11 cellular contexts compared by ENCODE assay signal in the genomic region with DNA sequence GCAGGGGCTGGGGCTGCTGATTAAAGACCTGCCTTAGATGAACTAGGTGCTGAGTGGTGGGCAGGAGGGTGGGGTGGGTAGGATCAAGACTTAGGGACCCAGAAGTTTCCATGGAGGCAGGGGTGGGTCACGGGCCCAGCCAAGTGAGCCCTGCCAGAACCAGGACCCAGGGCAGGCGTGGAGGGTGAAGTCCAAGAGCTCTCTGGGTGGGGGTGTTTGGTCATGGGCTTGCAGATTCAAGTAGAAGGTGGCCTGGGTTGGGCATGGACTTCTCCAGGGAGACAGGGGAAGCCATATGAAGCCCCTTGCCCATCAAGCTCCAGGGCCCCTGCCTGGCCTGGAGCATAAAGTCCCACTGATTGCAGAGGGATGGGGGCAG.
DNase-seq lines count a peak whose midpoint lies in the region; ATAC-seq, FAIRE-seq and TF ChIP-seq lines count a peak whose summit lies in the region.
"Had no signal": no experiment of that assay in that cellular context is flagged by ENCODE, and none has a peak within 500 bp of the region (broad histone marks: within the 10 kb centered on the region; RNA-seq: fewer than 3 reads in every experiment).

No MANE protein-coding gene starts in this region.

- H3K9me3 ChIP-seq in BLaER1 treated with 17β-estradiol and CSF1 and Interleukin-3, amounts not matched to agents 10 nM and 100 nM (replicated peaks in 1 of 11): no peaks in the 10 kb centered on the region
- H3K9me3 ChIP-seq in lung (ENCODE audit: control insufficient read depth in 2 of 2, insufficient read depth in 1 of 2, low read length in 1 of 2) (no peaks in the 10 kb centered on the region), mucosa of descending colon (no peaks in the 10 kb centered on the region)

- H3K4me2 ChIP-seq in BLaER1 treated with 17β-estradiol and CSF1 and Interleukin-3, amounts not matched to agents 10 nM and 100 nM: peak overlapping the region; percentile 91 to 99 (median 96)

- intact Hi-C loops in mucosa of descending colon (cut with DNase I, micrococcal nuclease): loop anchor here in 1 of 2 donors (10.0 kb wide), 1 partner anchor 143 kb away; no protein-coding TSS in a partner anchor

- DNase-seq in coronary artery (ENCODE audit: low spot score) (no peak), lung (ENCODE audit: low spot score) (no peak), mesenteric fat pad (ENCODE audit: low spot score) (no peak), HuH-7.5 (ENCODE audit: low spot score) (no peak), D721Med (ENCODE audit: insufficient read length, low spot score) (no peak), mucosa of descending colon (no peak)
- DNase-seq: NCI-H2081; stimulated activated CD4-positive, alpha-beta T cell treated with anti-CD3 and anti-CD28 coated beads, Interleukin-2, amount 100 ng/mL, for 48 hours had no signal

- peaks cover 96 to 100% (median 99%) of the 10 kb centered on the region in 10 experiments for H3K4me1 ChIP-seq in BLaER1 treated with 17β-estradiol and CSF1 and Interleukin-3, amounts not matched to agents 10 nM and 100 nM
- peaks cover 12 to 43% of the 10 kb centered on the region in 2 donors for H3K4me1 ChIP-seq in lung (ENCODE audit: control insufficient read depth in 2 of 2, insufficient read depth in 2 of 2, low read length in 2 of 2)
- peaks cover 33% of the 10 kb centered on the region for H3K4me1 ChIP-seq in mucosa of descending colon (ENCODE audit: low read depth)

- WGBS in lung, 2 donors: 67 to 88% methylated on average over 2 of the region's 2 CpGs

- peak overlapping the region in 9 of 11 experiments; percentile 60 to 80 (median 70); a peak in 18 of 22 replicates for H3K27ac ChIP-seq in BLaER1 treated with 17β-estradiol and CSF1 and Interleukin-3, amounts not matched to agents 10 nM and 100 nM
- H3K27ac ChIP-seq in coronary artery (peak overlapping the region; percentile 89 to 96), lung (ENCODE audit: low read depth in 1 of 2, low read length in 1 of 2) (peak overlapping the region; percentile 75 to 91), skin epidermis (peak overlapping the region in 19 of 21 experiments; percentile 4 to 85 (median 63))

- TF ChIP-seq CTCF in coronary artery (IDR thresholded peaks at IDR 0.05) (no peak), lung (IDR thresholded peaks at IDR 0.05; ENCODE audit: control extremely low read depth, extremely low read depth) (no peak), D721Med (IDR thresholded peaks at IDR 0.05; ENCODE audit: insufficient read depth, missing control alignments) (no peak), mucosa of descending colon (IDR thresholded peaks at IDR 0.05) (no peak)

- no peak for FAIRE-seq in D721Med (lab: Jason Lieb, UNC)
- FAIRE-seq: G401.6 had no signal

- peaks cover 0 to 94% (median 0%) of the 10 kb centered on the region in 11 experiments; a peak in 6 of 22 replicates for H4K20me1 ChIP-seq in BLaER1 treated with 17β-estradiol and CSF1 and Interleukin-3, amounts not matched to agents 10 nM and 100 nM

- peak overlapping the region in 6 of 10 experiments; percentile 11 to 46 (median 32); a peak in 8 of 20 replicates for H3K4me3 ChIP-seq in BLaER1 treated with 17β-estradiol and CSF1 and Interleukin-3, amounts not matched to agents 10 nM and 100 nM
- H3K4me3 ChIP-seq in coronary artery: peak overlapping the region; percentile 37
- H3K4me3 ChIP-seq in lung: no peak overlapping the region
- H3K4me3 ChIP-seq in skin epidermis: no peak overlapping the region
- no peak overlapping the region for H3K4me3 ChIP-seq in mucosa of descending colon

- H3K36me3 ChIP-seq in BLaER1 treated with 17β-estradiol and CSF1 and Interleukin-3, amounts not matched to agents 10 nM and 100 nM: no peaks in the 10 kb centered on the region
- H3K36me3 ChIP-seq in lung (ENCODE audit: control insufficient read depth in 2 of 2, insufficient read depth in 2 of 2, low read length in 2 of 2) (peaks cover 0 to 5% of the 10 kb centered on the region in 2 donors), mucosa of descending colon (ENCODE audit: low read depth) (no peaks in the 10 kb centered on the region)

- ATAC-seq in lung (ENCODE audit: insufficient read depth, low FRiP score) (no peak), mucosa of descending colon (no peak)

- peaks cover 0 to 33% (median 0%) of the 10 kb centered on the region in 11 experiments; a peak in 5 of 22 replicates for H3K27me3 ChIP-seq in BLaER1 treated with 17β-estradiol and CSF1 and Interleukin-3, amounts not matched to agents 10 nM and 100 nM
- no peaks in the 10 kb centered on the region for H3K27me3 ChIP-seq in lung (ENCODE audit: control insufficient read depth, insufficient read depth)

- peak overlapping the region in 9 of 11 experiments; percentile 48 to 73 (median 67); a peak in 17 of 22 replicates for H3K9ac ChIP-seq in BLaER1 treated with 17β-estradiol and CSF1 and Interleukin-3, amounts not matched to agents 10 nM and 100 nM

Comparison
In these comparisons a context has a peak if more than half of its experiments do, and no peak if none do; other contexts are left out.
1. H3K4me3 ChIP-seq: peak in BLaER1 treated with 17β-estradiol and CSF1 and Interleukin-3, amounts not matched to agents 10 nM and 100 nM (6 of 10) and coronary artery (single experiment); none in lung (single experiment), skin epidermis (0 of 7) and mucosa of descending colon (single experiment).
2. Peak in every context shown above with its lines, with median percentiles within 50 percentile points of each other: H3K27ac ChIP-seq.